9 cellular contexts compared by ENCODE assay signal in genomic region chr5:55691265-55692105, GRCh38. TPM values are rescaled to one million over a fixed set of nuclear protein-coding genes. Genes with fewer than 3 reads are reported as not detected.
DNase-seq lines count a peak whose midpoint lies in the region; ATAC-seq, FAIRE-seq and TF ChIP-seq lines count a peak whose summit lies in the region.
"Had no signal": no experiment of that assay in that cellular context is flagged by ENCODE, and none has a peak within 500 bp of the region (broad histone marks: within the 10 kb centered on the region; RNA-seq: fewer than 3 reads in every experiment).

No MANE protein-coding gene starts in this region.

- peak; percentile 72 for ATAC-seq in thoracic aorta (ENCODE audit: insufficient number of reproducible peaks, low FRiP score, low read depth)

- peak; percentile 99 for FAIRE-seq in A204.1 (lab: Jason Lieb, UNC)

- in situ Hi-C loops in GM13977 (cut with MboI; ENCODE audit: low pct_unique_long_range_greater_than_20kb, low sequenced_read_pairs, unreplicated experiment) = loop anchor here (25.0 kb wide), 1 partner anchor 279 kb away; no protein-coding TSS in a partner anchor
- in situ Hi-C loops in brain microvascular endothelial cell (cut with HindIII; ENCODE audit: low pct_ligation_motif_present, low sequenced_read_pairs) = no loop called here

- peak; percentile 57 for DNase-seq in GM13977 (ENCODE audit: low spot score)
- peak; percentile 32 for DNase-seq in NCI-H345 (lab: John Stamatoyannopoulos, UW)
- DNase-seq in brain microvascular endothelial cell = no peak
- peak; percentile 45 for DNase-seq in kidney glomerular epithelial cell (lab: John Stamatoyannopoulos, UW)
- no peak for DNase-seq in thoracic aorta (ENCODE audit: low spot score)
- no peak for DNase-seq in 8988T
- no peak for DNase-seq in T-helper 9 cell
- DNase-seq: activated naive CD8-positive, alpha-beta T cell treated with anti-CD3 and anti-CD28 coated beads, Interleukin-2, amount 10 ng/mL, durations not matched to agents 7 days and 5 days had no signal

- no peak overlapping the region for H3K27ac ChIP-seq in brain microvascular endothelial cell
- peak overlapping the region in 1 of 2 donors; percentile 15 for H3K27ac ChIP-seq in thoracic aorta

- peak; percentile 47 for TF ChIP-seq CTCF in GM13977 (IDR thresholded peaks at IDR 0.05; ENCODE audit: extremely low read depth, insufficient read depth, missing control alignments)
- TF ChIP-seq CTCF in brain microvascular endothelial cell (IDR thresholded peaks at IDR 0.05; ENCODE audit: low read depth, low read length, missing control alignments) = peak; percentile 32
- peak; percentile 70 for TF ChIP-seq CTCF in thoracic aorta (IDR thresholded peaks at IDR 0.05)

- H3K9me3 ChIP-seq in thoracic aorta = no peaks in the 10 kb centered on the region

- H3K36me3 ChIP-seq in brain microvascular endothelial cell (replicated peaks) (no peaks in the 10 kb centered on the region), thoracic aorta (no peaks in the 10 kb centered on the region)

- H3K4me1 ChIP-seq in thoracic aorta (ENCODE audit: control insufficient read depth in 1 of 2, low read depth in 2 of 2) = peaks cover 10 to 19% of the 10 kb centered on the region in 2 donors

- no peak overlapping the region for H3K4me3 ChIP-seq in brain microvascular endothelial cell (ENCODE audit: low read depth, low read length)
- peak overlapping the region; percentile 55 for H3K4me3 ChIP-seq in thoracic aorta

- H3K27me3 ChIP-seq in brain microvascular endothelial cell (replicated peaks) (no peaks in the 10 kb centered on the region), thoracic aorta (replicated peaks; ENCODE audit: insufficient read depth) (no peaks in the 10 kb centered on the region)

RNA-seq across cellular contexts. Expression of gene SLC38A9, which starts 20.6 kb away (rescaled TPM):
- 10 to 100 TPM; 16.6 to 19.6 TPM for total RNA-seq in thoracic aorta

RNA-seq across cellular contexts. Expression of gene DDX4, which starts 46.4 kb away (rescaled TPM):
- total RNA-seq in thoracic aorta = not detected

Comparison
In these comparisons a context has a peak if more than half of its experiments do, and no peak if none do; other contexts are left out.
1. DNase-seq: peak in GM13977 (single experiment), NCI-H345 (single experiment) and kidney glomerular epithelial cell (single experiment); none in brain microvascular endothelial cell (single experiment), thoracic aorta (single experiment), 8988T (single experiment) and T-helper 9 cell (single experiment).
2. Peak in every context shown above with its lines, with median percentiles within 50 percentile points of each other: CTCF ChIP-seq.